33 cellular contexts compared by ENCODE assay signal in the genomic region with DNA sequence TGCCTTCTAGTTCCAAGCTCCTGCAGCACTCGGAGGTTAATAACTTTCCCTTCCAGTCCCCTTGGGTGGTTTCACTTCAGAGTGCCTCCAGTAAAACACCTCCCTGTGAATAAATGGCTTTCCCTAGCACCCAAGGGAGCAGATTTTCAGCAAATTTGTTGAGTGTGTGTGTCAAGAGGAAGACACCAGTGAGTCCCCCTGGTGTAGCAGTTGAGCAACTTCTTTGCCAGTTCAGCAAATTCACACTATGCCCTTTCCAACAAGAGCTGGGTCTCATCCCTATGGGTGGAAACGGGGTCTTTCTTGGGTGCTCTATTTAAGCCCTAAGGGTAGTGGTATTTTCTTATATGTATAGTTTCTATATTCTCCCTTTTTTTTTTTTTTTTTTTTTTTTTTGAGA. TPM values are rescaled to one million over a fixed set of nuclear protein-coding genes. Genes with fewer than 3 reads are reported as not detected.
"Had no signal": no experiment of that assay in that cellular context is flagged by ENCODE, and none has a peak within 500 bp of the region (broad histone marks: within the 10 kb centered on the region; RNA-seq: fewer than 3 reads in every experiment).

No MANE protein-coding gene starts in this region.

- H3K27ac Mint-ChIP-seq: effector memory CD8-positive, alpha-beta T cell; memory B cell; natural killer cell; stimulated activated effector memory CD8-positive, alpha-beta T cell treated with anti-CD3 and anti-CD28 coated beads, Interleukin-12 subunit alpha, Interleukin-12 subunit beta, amount 100 ng/mL, for 72 hours; type B pancreatic cell had no signal

- ATAC-seq: effector memory CD8-positive, alpha-beta T cell; esophagus mucosa; foreskin keratinocyte; gastroesophageal sphincter; heart left ventricle; left lobe of liver; natural killer cell; pancreas; sciatic nerve; stimulated activated effector memory CD8-positive, alpha-beta T cell treated with anti-CD3 and anti-CD28 coated beads, Interleukin-12 subunit alpha, Interleukin-12 subunit beta, amount 100 ng/mL, for 72 hours had no signal

- H3K4me1 Mint-ChIP-seq: memory B cell; natural killer cell; stimulated activated effector memory CD8-positive, alpha-beta T cell treated with anti-CD3 and anti-CD28 coated beads, Interleukin-12 subunit alpha, Interleukin-12 subunit beta, amount 100 ng/mL, for 72 hours had no signal

- H3K36me3 ChIP-seq: gastroesophageal sphincter, heart left ventricle, neutrophil, pancreas, stomach, tibial artery had no signal

- H3K4me2 ChIP-seq: hepatocyte had no signal

- FAIRE-seq: kidney, pancreas had no signal

- DNase-seq: cortex of kidney; effector memory CD8-positive, alpha-beta T cell; foreskin keratinocyte; heart left ventricle; kidney; natural killer cell; pancreas; stimulated activated CD4-positive, alpha-beta T cell treated with anti-CD3 and anti-CD28 coated beads, Interleukin-2, amount 100 ng/mL, for 24 hours; stimulated activated CD4-positive, alpha-beta T cell treated with anti-CD3 and anti-CD28 coated beads, Interleukin-4, amount 100 ng/mL, for 24 hours; stimulated activated naive CD4-positive, alpha-beta T cell treated with Interleukin-2 at 50 U/mL for 16 hours; stomach; testis; tibial artery had no signal

- H3K27ac ChIP-seq: foreskin keratinocyte, gastroesophageal sphincter, heart left ventricle, hepatocyte, neutrophil, pancreas, stomach, testis, tibial artery had no signal

- H2AFZ ChIP-seq: hepatocyte had no signal

- H3K9me3 ChIP-seq: pancreas, testis had no signal

- H3K79me2 ChIP-seq: hepatocyte had no signal

- H3K27me3 ChIP-seq: foreskin keratinocyte, gastroesophageal sphincter, heart left ventricle, hepatocyte, neutrophil, pancreas, stomach, testis, tibial artery had no signal

- H3K4me3 ChIP-seq: gastroesophageal sphincter, heart left ventricle, hepatocyte, lung, pancreas, stomach, testis, tibial artery had no signal

- H3K4me3 Mint-ChIP-seq: effector memory CD8-positive, alpha-beta T cell; memory B cell; natural killer cell; stimulated activated effector memory CD8-positive, alpha-beta T cell treated with anti-CD3 and anti-CD28 coated beads, Interleukin-12 subunit alpha, Interleukin-12 subunit beta, amount 100 ng/mL, for 72 hours; type B pancreatic cell had no signal

- H3K36me3 Mint-ChIP-seq: stimulated activated effector memory CD8-positive, alpha-beta T cell treated with anti-CD3 and anti-CD28 coated beads, Interleukin-12 subunit alpha, Interleukin-12 subunit beta, amount 100 ng/mL, for 72 hours; type B pancreatic cell had no signal

- H3K4me1 ChIP-seq: foreskin keratinocyte, gastroesophageal sphincter, heart left ventricle, pancreas, stomach, testis had no signal

RNA-seq across cellular contexts. Expression of a gene that starts 0.8 kb away (rescaled TPM):
- total RNA-seq: dermis microvascular lymphatic vessel endothelial cell, esophagus mucosa, fibroblast of lung, foreskin keratinocyte, gastroesophageal sphincter, heart left ventricle, left lobe of liver, liver, lung, mononuclear cell, natural killer cell, pancreas, posterior vena cava, pulmonary artery endothelial cell, sciatic nerve, skeletal muscle tissue, stomach, subcutaneous adipose tissue, testis had no signal
- polyA plus RNA-seq: fibroblast of lung, foreskin keratinocyte, heart left ventricle, hepatocyte, liver, lung, neural cell, pancreas, stomach, urinary bladder had no signal
